8 cellular contexts compared by ENCODE assay signal in genomic region chr1:9825101-9826074, GRCh38. TPM values are rescaled to one million over a fixed set of nuclear protein-coding genes. Genes with fewer than 3 reads are reported as not detected.
DNase-seq lines count a peak whose midpoint lies in the region; ATAC-seq and TF ChIP-seq lines count a peak whose summit lies in the region.

No MANE protein-coding gene starts in this region.

- H3K4me3 ChIP-seq in WERI-Rb-1 (ENCODE audit: low read depth, low read length) = peak overlapping the region; percentile 20
- H3K4me3 ChIP-seq in dorsolateral prefrontal cortex = peak overlapping the region in 28 of 59 donors; percentile 5 to 95 (median 85)
- no peak overlapping the region for H3K4me3 ChIP-seq in lower leg skin (ENCODE audit: low read depth, poor library complexity, severe bottlenecking)

- peak overlapping the region in 1 of 2 donors; percentile 39 for H3K27ac Mint-ChIP-seq in stimulated activated naive CD8-positive, alpha-beta T cell treated with anti-CD3 and anti-CD28 coated beads, Interleukin-15, amount 100 ng/mL, for 72 hours

- no peaks in the 10 kb centered on the region for H3K9me3 Mint-ChIP-seq in stimulated activated naive CD8-positive, alpha-beta T cell treated with anti-CD3 and anti-CD28 coated beads, Interleukin-15, amount 100 ng/mL, for 72 hours

- H3K9me3 ChIP-seq in WERI-Rb-1 (ENCODE audit: severe bottlenecking) = no peaks in the 10 kb centered on the region

- WGBS in lower leg skin, 2 donors = 12% methylated on average over 14 to 17 of the region's 17 CpGs

- ATAC-seq in stimulated activated naive CD8-positive, alpha-beta T cell treated with anti-CD3 and anti-CD28 coated beads, Interleukin-15, amount 100 ng/mL, for 72 hours = peak; percentile 33
- ATAC-seq in HG02884 (IDR thresholded peaks at IDR 0.05; ENCODE audit: unreplicated experiment) (no peak), HG03432 (IDR thresholded peaks at IDR 0.05; ENCODE audit: unreplicated experiment) (no peak)

- H3K36me3 ChIP-seq in WERI-Rb-1 = peaks cover 9% of the 10 kb centered on the region

- H3K4me1 Mint-ChIP-seq in stimulated activated naive CD8-positive, alpha-beta T cell treated with anti-CD3 and anti-CD28 coated beads, Interleukin-15, amount 100 ng/mL, for 72 hours = peaks cover 40% of the 10 kb centered on the region

- peak overlapping the region; percentile 89 for H3K27ac ChIP-seq in WERI-Rb-1
- peak overlapping the region in 57 of 59 donors; percentile 42 to 99 (median 95) for H3K27ac ChIP-seq in dorsolateral prefrontal cortex

- DNase-seq in GM03348 (ENCODE audit: low spot score) (peak; percentile 76), NCI-H1092 treated with DMSO at 0.1 percent for 48 hours (lab: John Stamatoyannopoulos, UW) (peak; percentile 38), WERI-Rb-1 (peak; percentile 95), dorsolateral prefrontal cortex (peak in 4 of 10 donors; percentile 51 to 71 (median 52)), lower leg skin (ENCODE audit: low spot score in 2 of 2) (peak; percentile 70 to 91)
- DNase-seq in stimulated activated naive CD8-positive, alpha-beta T cell treated with anti-CD3 and anti-CD28 coated beads, Interleukin-15, amount 100 ng/mL, for 72 hours = peak; percentile 26 to 31

- intact Hi-C loops in dorsolateral prefrontal cortex (cut with DNase I) = loop anchor here in 1 of 2 donors (2.0 to 10.0 kb wide), 3 partner anchors 43 to 869 kb away; no protein-coding TSS in a partner anchor
- intact Hi-C loops in lower leg skin (cut with DNase I; ENCODE audit: low total_unique reads) = no loop called here

- H3K4me3 Mint-ChIP-seq in stimulated activated naive CD8-positive, alpha-beta T cell treated with anti-CD3 and anti-CD28 coated beads, Interleukin-15, amount 100 ng/mL, for 72 hours = peak overlapping the region; percentile 71 to 84

- H3K27me3 Mint-ChIP-seq in stimulated activated naive CD8-positive, alpha-beta T cell treated with anti-CD3 and anti-CD28 coated beads, Interleukin-15, amount 100 ng/mL, for 72 hours = peaks cover 22% of the 10 kb centered on the region

- TF ChIP-seq CTCF in WERI-Rb-1 (IDR thresholded peaks at IDR 0.05; ENCODE audit: low read depth, low read length) = no peak
- TF ChIP-seq CTCF in dorsolateral prefrontal cortex (IDR thresholded peaks at IDR 0.05 in 54 of 56, conservative IDR thresholded peaks at IDR 0.05 in 2 of 56; ENCODE audit: low read depth in 1 of 56, partially characterized antibody in 56 of 56) = peak in 2 of 56 donors; percentile 5 to 10
- TF ChIP-seq CTCF in lower leg skin (IDR thresholded peaks at IDR 0.05) = no peak

- H3K27me3 ChIP-seq in WERI-Rb-1 (ENCODE audit: insufficient read depth, low read depth, severe bottlenecking) (no peaks in the 10 kb centered on the region), dorsolateral prefrontal cortex (no peaks in the 10 kb centered on the region)

- no peak for TF ChIP-seq POLR2A in lower leg skin (IDR thresholded peaks at IDR 0.05)

RNA-seq across cellular contexts. Expression of gene CLSTN1, which starts 1.6 kb away (rescaled TPM):
- 100 to 1,000 TPM; 260 to 770 (median 557) TPM for total RNA-seq in dorsolateral prefrontal cortex
- 100 to 1,000 TPM; 116 to 174 (median 150) TPM for total RNA-seq in lower leg skin
